In genomic region chr6:31157543-31158139, GRCh38 we compare ENCODE assay signal across 8 cellular contexts. TPM values are rescaled to one million over a fixed set of nuclear protein-coding genes. Genes with fewer than 3 reads are reported as not detected.
DNase-seq lines count a peak whose midpoint lies in the region; ATAC-seq and TF ChIP-seq lines count a peak whose summit lies in the region.

Gene CCHCR1, minus strand, starts transcription at chr6:31157802. Its CDS starts 202 bp downstream, at chr6:31157600.

- ATAC-seq in activated T-cell treated with anti-CD3 and anti-CD28 coated beads, Interleukin-2, amount 50 U/mL, for 4 hours = peak; percentile 20 to 30
- no peak for ATAC-seq in GM18867 (IDR thresholded peaks at IDR 0.05; ENCODE audit: unreplicated experiment)

- no peaks in the 10 kb centered on the region for H3K27me3 ChIP-seq in right atrium auricular region

- H3K9me3 Mint-ChIP-seq in activated T-cell treated with anti-CD3 and anti-CD28 coated beads, Interleukin-2, amount 50 U/mL, for 4 hours = no peaks in the 10 kb centered on the region
- H3K9me3 Mint-ChIP-seq in activated T-helper 1 cell treated with anti-CD3 and anti-CD28 coated beads, Interleukin-12 subunit alpha, Interleukin-12 subunit beta, Interleukin-2, Interleukin-4 antibody, amounts not matched to agents 30 ng/mL and 10 ng/mL and 1 ng/mL, durations not matched to agents 14 hours and 24 hours and 36 hours = no peaks in the 10 kb centered on the region

- peaks cover 0 to 20% of the 10 kb centered on the region in 2 donors for H3K4me1 ChIP-seq in right atrium auricular region

- no peaks in the 10 kb centered on the region for H3K27me3 Mint-ChIP-seq in activated T-cell treated with anti-CD3 and anti-CD28 coated beads, Interleukin-2, amount 50 U/mL, for 4 hours (ENCODE audit: low read depth)
- no peaks in the 10 kb centered on the region for H3K27me3 Mint-ChIP-seq in activated T-helper 1 cell treated with anti-CD3 and anti-CD28 coated beads, Interleukin-12 subunit alpha, Interleukin-12 subunit beta, Interleukin-2, Interleukin-4 antibody, amounts not matched to agents 30 ng/mL and 10 ng/mL and 1 ng/mL, durations not matched to agents 14 hours and 24 hours and 36 hours (ENCODE audit: insufficient read depth)

- H3K9me3 ChIP-seq in right atrium auricular region = no peaks in the 10 kb centered on the region

- peaks cover 4% of the 10 kb centered on the region for H3K36me3 Mint-ChIP-seq in activated T-cell treated with anti-CD3 and anti-CD28 coated beads, Interleukin-2, amount 50 U/mL, for 4 hours (ENCODE audit: insufficient read depth)
- peaks cover 29% of the 10 kb centered on the region for H3K36me3 Mint-ChIP-seq in activated T-helper 1 cell treated with anti-CD3 and anti-CD28 coated beads, Interleukin-12 subunit alpha, Interleukin-12 subunit beta, Interleukin-2, Interleukin-4 antibody, amounts not matched to agents 30 ng/mL and 10 ng/mL and 1 ng/mL, durations not matched to agents 14 hours and 24 hours and 36 hours (ENCODE audit: low read depth)

- H3K4me3 Mint-ChIP-seq in activated T-cell treated with anti-CD3 and anti-CD28 coated beads, Interleukin-2, amount 50 U/mL, for 4 hours = peak within 1 kb of the TSS; percentile 93
- peak within 1 kb of the TSS; percentile 82 for H3K4me3 Mint-ChIP-seq in activated T-helper 1 cell treated with anti-CD3 and anti-CD28 coated beads, Interleukin-12 subunit alpha, Interleukin-12 subunit beta, Interleukin-2, Interleukin-4 antibody, amounts not matched to agents 30 ng/mL and 10 ng/mL and 1 ng/mL, durations not matched to agents 14 hours and 24 hours and 36 hours

- peak within 1 kb of the TSS; percentile 75 for H3K27ac Mint-ChIP-seq in activated T-helper 1 cell treated with anti-CD3 and anti-CD28 coated beads, Interleukin-12 subunit alpha, Interleukin-12 subunit beta, Interleukin-2, Interleukin-4 antibody, amounts not matched to agents 30 ng/mL and 10 ng/mL and 1 ng/mL, durations not matched to agents 14 hours and 24 hours and 36 hours

- TF ChIP-seq CTCF in right atrium auricular region (IDR thresholded peaks at IDR 0.05) = no peak
- TF ChIP-seq CTCF in GM10266 (IDR thresholded peaks at IDR 0.05; ENCODE audit: control insufficient read depth, insufficient read depth, low read depth, missing control alignments) = no peak

- DNase-seq in activated T-cell treated with anti-CD3 and anti-CD28 coated beads, Interleukin-2, amount 50 U/mL, for 4 hours = no peak
- DNase-seq in activated T-cell treated with anti-CD3 and anti-CD28 coated beads, Interleukin-2, amount 50 U/mL, for 48 hours = no peak
- no peak for DNase-seq in activated T-helper 1 cell treated with anti-CD3 and anti-CD28 coated beads, Interleukin-12 subunit alpha, Interleukin-12 subunit beta, Interleukin-2, Interleukin-4 antibody, amounts not matched to agents 30 ng/mL and 10 ng/mL and 1 ng/mL, durations not matched to agents 14 hours and 24 hours and 36 hours (ENCODE audit: low spot score)
- no peak for DNase-seq in right atrium auricular region (ENCODE audit: low spot score)
- no peak for DNase-seq in skeletal muscle cell (ENCODE audit: low read depth)
- DNase-seq in GM10266 (ENCODE audit: extremely low spot score) = no peak
- no peak for DNase-seq in NCI-H446 (lab: John Stamatoyannopoulos, UW)

- H3K4me3 ChIP-seq in right atrium auricular region (peak within 1 kb of the TSS; percentile 52 to 72), skeletal muscle cell (ENCODE audit: low read depth, low read length) (peak within 1 kb of the TSS; percentile 83)

- intact Hi-C loops in activated T-helper 1 cell treated with anti-CD3 and anti-CD28 coated beads, Interleukin-12 subunit alpha, Interleukin-12 subunit beta, Interleukin-2, Interleukin-4 antibody, amounts not matched to agents 30 ng/mL and 10 ng/mL and 1 ng/mL, durations not matched to agents 14 hours and 24 hours and 36 hours (cut with micrococcal nuclease) = loop anchor here (1.0 to 5.0 kb wide), 17 partner anchors 20 to 1038 kb away; partner anchors contain the start of genes ABCF1, BAG6, DDX39B and GNL1

- peaks cover 21% of the 10 kb centered on the region for H3K4me1 Mint-ChIP-seq in activated T-cell treated with anti-CD3 and anti-CD28 coated beads, Interleukin-2, amount 50 U/mL, for 4 hours (ENCODE audit: low read depth)
- H3K4me1 Mint-ChIP-seq in activated T-helper 1 cell treated with anti-CD3 and anti-CD28 coated beads, Interleukin-12 subunit alpha, Interleukin-12 subunit beta, Interleukin-2, Interleukin-4 antibody, amounts not matched to agents 30 ng/mL and 10 ng/mL and 1 ng/mL, durations not matched to agents 14 hours and 24 hours and 36 hours (ENCODE audit: low read depth) = peaks cover 24% of the 10 kb centered on the region

- H3K27ac ChIP-seq in right atrium auricular region = peak within 1 kb of the TSS; percentile 58 to 80

- H3K36me3 ChIP-seq in right atrium auricular region = peaks cover 15% of the 10 kb centered on the region

RNA-seq across cellular contexts. Expression of gene CCHCR1, which starts in this region (rescaled TPM):
- 10 to 100 TPM; 22.1 to 23.4 (median 23.1) TPM for total RNA-seq in activated T-cell treated with anti-CD3 and anti-CD28 coated beads, Interleukin-2, amount 50 U/mL, for 4 hours
- 50.9 and 51.3 TPM in 2 replicates for total RNA-seq in activated T-helper 1 cell treated with anti-CD3 and anti-CD28 coated beads, Interleukin-12 subunit alpha, Interleukin-12 subunit beta, Interleukin-2, Interleukin-4 antibody, amounts not matched to agents 30 ng/mL and 10 ng/mL and 1 ng/mL, durations not matched to agents 14 hours and 24 hours and 36 hours
- total RNA-seq in right atrium auricular region = 1 to 10 TPM; 7.6 to 9.1 TPM
